ENCODE assay signal across 24 cellular contexts in genomic region chr2:100383306-100383705, GRCh38.
"Had no signal": no experiment of that assay in that cellular context is flagged by ENCODE, and none has a peak within 500 bp of the region (broad histone marks: within the 10 kb centered on the region; RNA-seq: fewer than 3 reads in every experiment).

No MANE protein-coding gene starts in this region.

- H3K9me3 Mint-ChIP-seq: activated naive CD4-positive, alpha-beta T cell treated with anti-CD3 and anti-CD28 coated beads, Interleukin-2, amount 50 U/mL, for 24 hours; WTC11 had no signal

- H3K4me3 Mint-ChIP-seq: activated CD8-positive, alpha-beta T cell treated with anti-CD3 and anti-CD28 coated beads, Interleukin-2, amount 10 ng/mL, durations not matched to agents 7 days and 5 days; activated naive CD4-positive, alpha-beta T cell treated with anti-CD3 and anti-CD28 coated beads, Interleukin-2, amount 50 U/mL, for 24 hours; WTC11 had no signal

- H3K4me1 Mint-ChIP-seq: activated naive CD4-positive, alpha-beta T cell treated with anti-CD3 and anti-CD28 coated beads, Interleukin-2, amount 50 U/mL, for 24 hours had no signal

- H3K9ac ChIP-seq: KMS-11 had no signal

- H3K4me2 ChIP-seq: KMS-11 had no signal

- H3K36me3 Mint-ChIP-seq: activated naive CD4-positive, alpha-beta T cell treated with anti-CD3 and anti-CD28 coated beads, Interleukin-2, amount 50 U/mL, for 24 hours; WTC11 had no signal

- H3K27me3 ChIP-seq: ascending aorta, body of pancreas had no signal

- H3K4me1 ChIP-seq: ascending aorta, body of pancreas had no signal

- H3K27me3 Mint-ChIP-seq: activated naive CD4-positive, alpha-beta T cell treated with anti-CD3 and anti-CD28 coated beads, Interleukin-2, amount 50 U/mL, for 24 hours had no signal

- H3K4me3 ChIP-seq: ascending aorta, body of pancreas, SK-N-MC had no signal

- FAIRE-seq: bronchial epithelial cell had no signal

- H3K27ac ChIP-seq: ascending aorta, body of pancreas, KMS-11, SK-N-MC had no signal

- H3K36me3 ChIP-seq: ascending aorta had no signal

- H3K9me3 ChIP-seq: ascending aorta, body of pancreas had no signal

- DNase-seq: activated CD4-positive, alpha-beta T cell treated with anti-CD3 and anti-CD28 coated beads for 48 hours; activated CD4-positive, alpha-beta T cell treated with anti-CD3 and anti-CD28 coated beads, Interleukin-2, amount 50 U/mL, for 4 hours; activated CD4-positive, CD25-positive, alpha-beta regulatory T cell treated with anti-CD3 and anti-CD28 coated beads, Interleukin-2, amount 50 U/mL, for 72 hours; activated CD8-positive, alpha-beta memory T cell treated with anti-CD3 and anti-CD28 coated beads, Interleukin-2, amount 50 U/mL, for 48 hours; activated CD8-positive, alpha-beta T cell treated with anti-CD3 and anti-CD28 coated beads, Interleukin-2, amount 10 ng/mL, durations not matched to agents 7 days and 5 days; activated effector memory CD4-positive, alpha-beta T cell treated with Interleukin-2 at 50 U/mL for 16 hours; activated naive CD4-positive, alpha-beta T cell; activated T-cell treated with anti-CD3 and anti-CD28 coated beads, Interleukin-2, amount 50 U/mL, for 1 hour; central memory CD4-positive, alpha-beta T cell; NCI-H1092; NCI-H1930; NCI-H2171; NCI-H2227 treated with DMSO at 0.1 percent for 48 hours; NCI-H510A treated with DMSO at 0.1 percent for 48 hours; NCI-H69; T-helper 1 cell had no signal

- ATAC-seq: activated CD8-positive, alpha-beta T cell treated with anti-CD3 and anti-CD28 coated beads, Interleukin-2, amount 10 ng/mL, durations not matched to agents 7 days and 5 days; body of pancreas; Right ventricle myocardium inferior; WTC11 had no signal

- H3K27ac Mint-ChIP-seq: activated CD8-positive, alpha-beta T cell treated with anti-CD3 and anti-CD28 coated beads, Interleukin-2, amount 10 ng/mL, durations not matched to agents 7 days and 5 days; activated naive CD4-positive, alpha-beta T cell treated with anti-CD3 and anti-CD28 coated beads, Interleukin-2, amount 50 U/mL, for 24 hours; WTC11 had no signal
